Comparison of ENCODE assay signal across 16 cellular contexts in the genomic region with DNA sequence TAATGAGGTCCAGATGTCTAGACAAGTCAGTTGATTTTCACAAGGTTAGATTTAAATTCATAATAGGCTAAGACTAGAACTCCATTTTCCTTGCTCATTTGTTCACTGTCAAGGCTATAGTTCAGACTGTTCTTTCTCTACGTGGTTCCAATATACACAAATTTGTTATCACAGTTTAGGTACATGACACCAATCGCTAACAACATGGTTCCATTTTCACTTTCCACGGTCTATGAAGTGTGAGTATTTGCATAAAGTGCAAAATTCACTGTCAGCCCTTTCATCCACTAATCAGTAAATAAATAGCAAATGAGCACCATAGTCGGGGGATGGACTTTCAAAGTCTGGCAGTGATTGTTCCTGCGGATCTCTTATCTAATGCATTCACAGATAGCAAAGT.
DNase-seq lines count a peak whose midpoint lies in the region; ATAC-seq and TF ChIP-seq lines count a peak whose summit lies in the region.
"Had no signal": no experiment of that assay in that cellular context is flagged by ENCODE, and none has a peak within 500 bp of the region (broad histone marks: within the 10 kb centered on the region; RNA-seq: fewer than 3 reads in every experiment).

No MANE protein-coding gene starts in this region.

- in situ Hi-C loops in transverse colon (cut with MboI; ENCODE audit: low pct_ligation_motif_present in 1 of 4, low pct_unique_long_range_greater_than_20kb in 1 of 4, low sequenced_read_pairs in 3 of 4), result no loop called here

- intact Hi-C loops in transverse colon (cut with DNase I; ENCODE audit: low total_unique reads), result no loop called here

- no peak for TF ChIP-seq EP300 in transverse colon (IDR thresholded peaks at IDR 0.05; ENCODE audit: low read depth)

- H3K4me1 ChIP-seq in endocrine pancreas (ENCODE audit: control insufficient read depth, insufficient read depth, low read length), result no peaks in the 10 kb centered on the region
- no peaks in the 10 kb centered on the region for H3K4me1 ChIP-seq in hepatocyte (ENCODE audit: insufficient read depth)
- no peaks in the 10 kb centered on the region for H3K4me1 ChIP-seq in transverse colon
- H3K4me1 ChIP-seq: BLaER1, Caco-2, HAP-1 had no signal

- H4K20me1 ChIP-seq in hepatocyte (ENCODE audit: insufficient read depth, poor library complexity, severe bottlenecking), result no peaks in the 10 kb centered on the region
- H4K20me1 ChIP-seq: BLaER1 had no signal

- H3K9me2 ChIP-seq in hepatocyte (replicated peaks; ENCODE audit: insufficient read depth), result no peaks in the 10 kb centered on the region

- H3K27me3 ChIP-seq in endocrine pancreas (ENCODE audit: control insufficient read depth, insufficient read depth, low read length), result no peaks in the 10 kb centered on the region
- no peaks in the 10 kb centered on the region for H3K27me3 ChIP-seq in hepatocyte
- H3K27me3 ChIP-seq in transverse colon, result no peaks in the 10 kb centered on the region
- H3K27me3 ChIP-seq: BLaER1 had no signal

- DNase-seq in hepatocyte (ENCODE audit: low spot score) (no peak), NCI-H187 (lab: John Stamatoyannopoulos, UW) (no peak), transverse colon (no peak)
- no peak for DNase-seq in activated CD4-positive, CD25-positive, alpha-beta regulatory T cell (lab: John Stamatoyannopoulos, UW)
- DNase-seq: Caco-2; CD4-positive, CD25-positive, alpha-beta regulatory T cell; CD8-positive, alpha-beta T cell; DMS153; DND-41; GOT3; HFFc6 had no signal

- H3K9ac ChIP-seq in endocrine pancreas (ENCODE audit: control insufficient read depth, insufficient read depth, low read length), result no peak overlapping the region
- H3K9ac ChIP-seq: BLaER1 had no signal

- TF ChIP-seq CTCF in hepatocyte (IDR thresholded peaks at IDR 0.05; ENCODE audit: poor library complexity) (no peak), transverse colon (IDR thresholded peaks at IDR 0.05) (no peak)

- H3K9me3 ChIP-seq in endocrine pancreas (ENCODE audit: control insufficient read depth, low read length), result peaks cover 1% of the 10 kb centered on the region
- no peaks in the 10 kb centered on the region for H3K9me3 ChIP-seq in hepatocyte (ENCODE audit: low read depth)
- no peaks in the 10 kb centered on the region for H3K9me3 ChIP-seq in transverse colon
- H3K9me3 ChIP-seq: BLaER1, Caco-2, HAP-1 had no signal

- no peak overlapping the region for H3K27ac ChIP-seq in hepatocyte
- no peak overlapping the region for H3K27ac ChIP-seq in transverse colon
- H3K27ac ChIP-seq: BLaER1, C4-2B had no signal

- H2AFZ ChIP-seq in hepatocyte, result no peak overlapping the region

- H3K36me3 ChIP-seq in endocrine pancreas (ENCODE audit: control insufficient read depth, insufficient read depth, low read length) (no peaks in the 10 kb centered on the region), hepatocyte (replicated peaks; ENCODE audit: insufficient read depth, low read depth) (no peaks in the 10 kb centered on the region), transverse colon (no peaks in the 10 kb centered on the region)
- H3K36me3 ChIP-seq: BLaER1, HAP-1 had no signal

- ATAC-seq in GM18870 (IDR thresholded peaks at IDR 0.05; ENCODE audit: unreplicated experiment), result peak; percentile 43
- ATAC-seq: CD8-positive, alpha-beta T cell had no signal

- 25% methylated on average over 5 of the region's 5 CpGs for WGBS in hepatocyte (ENCODE audit: low lambda C conversion rate, missing lambda C conversion rate)
- 65 to 73% methylated on average over 5 of the region's 5 CpGs for WGBS in transverse colon (ENCODE audit: low coverage in 1 of 2), 2 donors

- H3K4me3 ChIP-seq in endocrine pancreas (ENCODE audit: control insufficient read depth, insufficient read depth, low read length) (peak overlapping the region; percentile 57), hepatocyte (no peak overlapping the region), transverse colon (no peak overlapping the region)
- H3K4me3 ChIP-seq: BLaER1, HAP-1 had no signal

- no peaks in the 10 kb centered on the region for H3K79me2 ChIP-seq in hepatocyte

- peak overlapping the region; percentile 9 for H3K4me2 ChIP-seq in hepatocyte
- H3K4me2 ChIP-seq: BLaER1 had no signal

- TF ChIP-seq POLR2A in transverse colon (IDR thresholded peaks at IDR 0.05), result no peak
